In genomic region chr3:43155464-43156121, GRCh38 we compare ENCODE assay signal across 8 cellular contexts. TPM values are rescaled to one million over a fixed set of nuclear protein-coding genes. Genes with fewer than 3 reads are reported as not detected.
DNase-seq lines count a peak whose midpoint lies in the region; ATAC-seq and TF ChIP-seq lines count a peak whose summit lies in the region.

No MANE protein-coding gene starts in this region.

- no peaks in the 10 kb centered on the region for H3K9me3 Mint-ChIP-seq in type B pancreatic cell

- intact Hi-C loops in mammary epithelial cell (cut with micrococcal nuclease): loop anchor here (1.0 kb wide), 1 partner anchor 194 kb away; no protein-coding TSS in a partner anchor

- H4K20me1 ChIP-seq in mammary epithelial cell (ENCODE audit: insufficient read depth, low read length): no peaks in the 10 kb centered on the region

- no peaks in the 10 kb centered on the region for H3K9me3 ChIP-seq in mammary epithelial cell (replicated peaks; ENCODE audit: insufficient read depth, low read length)

- no peaks in the 10 kb centered on the region for H3K36me3 Mint-ChIP-seq in type B pancreatic cell

- peak; percentile 17 for DNase-seq in COLO668 (lab: John Stamatoyannopoulos, UW; ENCODE audit: unreplicated experiment)
- peak; percentile 24 for DNase-seq in NB4 (ENCODE audit: low read depth)
- DNase-seq in mammary epithelial cell: peak; percentile 76
- DNase-seq in left kidney (ENCODE audit: low read depth, low spot score): peak; percentile 82
- no peak for DNase-seq in type B pancreatic cell (ENCODE audit: extremely low spot score, unreplicated experiment)
- no peak for DNase-seq in cerebellar nuclear complex (lab: John Stamatoyannopoulos, UW)
- DNase-seq in NCI-H345 treated with DMSO at 0.1 percent for 48 hours (lab: John Stamatoyannopoulos, UW; ENCODE audit: unreplicated experiment): no peak

- WGBS in mammary epithelial cell (ENCODE audit: low coverage, missing lambda C conversion rate): 27% methylated on average over 10 of the region's 11 CpGs

- no peak overlapping the region for H3K27ac Mint-ChIP-seq in type B pancreatic cell

- TF ChIP-seq POLR2A in NB4 (IDR thresholded peaks at IDR 0.05; ENCODE audit: extremely low read depth, insufficient read length): no peak

- H3K4me3 Mint-ChIP-seq in type B pancreatic cell: no peak overlapping the region

- peaks cover 58% of the 10 kb centered on the region for H3K27me3 Mint-ChIP-seq in type B pancreatic cell

- in situ Hi-C loops in mammary epithelial cell (cut with MboI; ENCODE audit: low sequenced_read_pairs in 2 of 2): loop anchor here (5.0 to 25.0 kb wide), 2 partner anchors 193 to 232 kb away; no protein-coding TSS in a partner anchor

- no peaks in the 10 kb centered on the region for H3K79me2 ChIP-seq in mammary epithelial cell (ENCODE audit: insufficient read depth, low read length)

- dilution Hi-C loops in mammary epithelial cell (cut with HindIII; ENCODE audit: low sequenced_read_pairs): loop anchor here (10.0 kb wide), 1 partner anchor 191 kb away; no protein-coding TSS in a partner anchor

- no peak overlapping the region for H3K4me2 ChIP-seq in mammary epithelial cell (ENCODE audit: insufficient read depth, low read depth, low read length)

- H2AFZ ChIP-seq in mammary epithelial cell (ENCODE audit: low read depth, low read length): no peak overlapping the region

- H3K27me3 ChIP-seq in mammary epithelial cell (ENCODE audit: insufficient read depth, low read length): peaks cover 6% of the 10 kb centered on the region

- no peak overlapping the region for H3K9ac ChIP-seq in mammary epithelial cell (ENCODE audit: insufficient read depth, low read length)

- H3K4me1 ChIP-seq in mammary epithelial cell (ENCODE audit: insufficient read depth, low read length): no peaks in the 10 kb centered on the region

- CTCF ChIA-PET in mammary epithelial cell (lab: Charles Lee; ENCODE audit: low non-redundant PET): interaction anchor here (0.7 to 0.8 kb wide), 2 partner anchors 217 to 379 kb away, joined by 3 to 4 read pairs; no protein-coding TSS in a partner anchor

- H3K36me3 ChIP-seq in mammary epithelial cell (ENCODE audit: insufficient read depth, low read length): no peaks in the 10 kb centered on the region

- H3K4me1 Mint-ChIP-seq in type B pancreatic cell (ENCODE audit: unreplicated experiment): peaks cover 16% of the 10 kb centered on the region

- no TSS peak for BruUV-seq in mammary epithelial cell (replicated peaks; lab: Mats Ljungman, UMichigan)

- no peak overlapping the region for H3K27ac ChIP-seq in mammary epithelial cell (ENCODE audit: insufficient read depth, low read depth, low read length)

- TF ChIP-seq CTCF in NB4 (IDR thresholded peaks at IDR 0.05; ENCODE audit: low read depth, low read length): peak; percentile 17
- peak; percentile 68 to 79 for TF ChIP-seq CTCF in mammary epithelial cell (conservative IDR thresholded peaks at IDR 0.05 in 1 of 2, IDR thresholded peaks at IDR 0.05 in 1 of 2; ENCODE audit: extremely low read depth in 1 of 2, insufficient read depth in 1 of 2, low read depth in 1 of 2, low read length in 2 of 2)
- TF ChIP-seq CTCF in type B pancreatic cell (conservative IDR thresholded peaks at IDR 0.05): peak; percentile 71

- no peak for ATAC-seq in GM19395 (IDR thresholded peaks at IDR 0.05; ENCODE audit: unreplicated experiment)

- H3K4me3 ChIP-seq in NB4 (ENCODE audit: low read depth, low read length) (no peak overlapping the region), mammary epithelial cell (replicated peaks in 1 of 3; ENCODE audit: insufficient read depth in 1 of 3, low read depth in 2 of 3, low read length in 3 of 3) (no peak overlapping the region)

RNA-seq across cellular contexts. Expression of gene POMGNT2, which starts 49.7 kb away (rescaled TPM):
- total RNA-seq in mammary epithelial cell: 10 to 100 TPM; 10.3 to 11.2 TPM
- polyA plus RNA-seq in mammary epithelial cell: 23.4 TPM
- polyA minus RNA-seq in mammary epithelial cell: 22.4 TPM
- 10.7 and 15.7 TPM in 2 replicates for total RNA-seq in type B pancreatic cell (ENCODE audit: low replicate concordance)

Comparison
In these comparisons a context has a peak if more than half of its experiments do, and no peak if none do; other contexts are left out.
1. DNase-seq: peak in COLO668 (single experiment), NB4 (single experiment), mammary epithelial cell (single experiment) and left kidney (single experiment); none in type B pancreatic cell (single experiment), cerebellar nuclear complex (0 of 2) and NCI-H345 treated with DMSO at 0.1 percent for 48 hours (single experiment).
2. CTCF ChIP-seq: peak in every context shown above with its lines; median percentile 74 in mammary epithelial cell; 71 in type B pancreatic cell; 17 in NB4.